Comparison of ENCODE assay signal across 8 cellular contexts in the genomic region with DNA sequence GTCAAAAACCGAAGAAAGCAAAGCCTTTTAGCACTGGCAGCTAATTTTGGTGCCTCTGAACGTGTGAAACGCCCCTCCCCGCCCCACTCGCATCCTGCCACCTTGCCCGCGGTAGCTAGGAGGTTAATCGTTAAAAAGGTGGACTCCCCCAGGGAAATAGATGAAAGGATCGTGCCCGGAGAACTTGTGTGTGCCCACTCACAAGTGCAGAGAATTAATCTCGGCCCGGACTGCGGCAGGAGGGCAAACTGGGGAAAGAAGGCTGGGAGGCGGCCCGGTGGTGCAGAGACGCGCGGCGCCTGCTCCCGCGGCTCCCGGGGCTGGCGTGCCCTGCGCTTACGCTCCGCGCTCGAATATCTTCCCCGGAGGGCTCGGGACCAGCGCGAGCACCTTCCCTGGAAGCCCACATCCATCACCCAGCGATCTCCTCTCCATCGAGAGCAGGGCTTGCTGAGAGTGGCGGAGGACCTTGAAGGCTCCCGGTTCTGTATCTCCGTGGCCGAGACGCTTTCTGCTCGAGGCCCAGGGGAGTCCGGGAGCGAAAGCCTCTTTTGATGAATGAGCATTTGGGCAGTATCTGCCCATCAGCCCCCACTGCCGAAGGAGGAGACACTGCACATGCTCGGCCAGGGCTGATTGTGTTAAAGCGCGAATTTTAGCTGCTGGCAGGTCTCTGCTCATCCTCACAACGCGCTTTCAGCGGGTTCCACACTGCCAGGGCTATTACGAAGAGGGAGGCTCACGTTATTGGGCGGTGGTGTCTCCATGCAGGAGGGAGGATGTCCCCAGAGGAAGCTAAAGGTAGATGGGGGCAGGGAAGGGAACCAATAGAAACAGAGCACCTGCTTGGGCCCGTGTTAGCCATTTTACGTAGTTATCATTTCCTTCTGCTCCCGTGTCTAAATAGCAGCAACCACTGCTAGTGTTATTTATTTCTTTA. TPM values are rescaled to one million over a fixed set of nuclear protein-coding genes. Genes with fewer than 3 reads are reported as not detected.
A peak's percentile ranks its signal among the peaks of the same experiment; 100 is the strongest.
DNase-seq lines count a peak whose midpoint lies in the region; ATAC-seq lines count a peak whose summit lies in the region.

No MANE protein-coding gene starts in this region.

- ATAC-seq in Right ventricle myocardium inferior, result peak; percentile 76
- peak; percentile 62 for ATAC-seq in HG02885 (IDR thresholded peaks at IDR 0.05; ENCODE audit: poor library complexity, unreplicated experiment)

- intact Hi-C loops in Right ventricle myocardium inferior (cut with DNase I), result no loop called here
- intact Hi-C loops in cardiac septum (cut with DNase I), result no loop called here
- intact Hi-C loops in head of caudate nucleus (cut with DNase I), result no loop called here

- no peak for DNase-seq in Right ventricle myocardium inferior (ENCODE audit: missing footprints)
- DNase-seq in cardiac septum (ENCODE audit: low spot score), result no peak
- peak; percentile 4 for DNase-seq in NCI-H2227 treated with DMSO at 0.1 percent for 48 hours (lab: John Stamatoyannopoulos, UW)
- peak; percentile 30 for DNase-seq in activated naive CD4-positive, alpha-beta T cell treated with anti-CD3 and anti-CD28 coated beads, Interleukin-2, amount 50 U/mL, for 16 hours
- DNase-seq in head of caudate nucleus, result peak; percentile 25 to 84 (median 59)
- DNase-seq in nucleus accumbens (lab: John Stamatoyannopoulos, UW), result peak in 49 of 56 donors; percentile 5 to 75 (median 48)
- no peak for DNase-seq in KG1 (lab: John Stamatoyannopoulos, UW)

RNA-seq across cellular contexts. Expression of a gene that starts 1.3 kb away (rescaled TPM):
- 0.57 TPM for total RNA-seq in Right ventricle myocardium inferior
- total RNA-seq in cardiac septum, result 0.51 TPM

Comparison
In these comparisons a context has a peak if more than half of its experiments do, and no peak if none do; other contexts are left out.
1. DNase-seq: peak in NCI-H2227 treated with DMSO at 0.1 percent for 48 hours (single experiment), activated naive CD4-positive, alpha-beta T cell treated with anti-CD3 and anti-CD28 coated beads, Interleukin-2, amount 50 U/mL, for 16 hours (single experiment), head of caudate nucleus (42 of 42) and nucleus accumbens (49 of 56); none in Right ventricle myocardium inferior (single experiment), cardiac septum (single experiment) and KG1 (single experiment).